In the genomic region with DNA sequence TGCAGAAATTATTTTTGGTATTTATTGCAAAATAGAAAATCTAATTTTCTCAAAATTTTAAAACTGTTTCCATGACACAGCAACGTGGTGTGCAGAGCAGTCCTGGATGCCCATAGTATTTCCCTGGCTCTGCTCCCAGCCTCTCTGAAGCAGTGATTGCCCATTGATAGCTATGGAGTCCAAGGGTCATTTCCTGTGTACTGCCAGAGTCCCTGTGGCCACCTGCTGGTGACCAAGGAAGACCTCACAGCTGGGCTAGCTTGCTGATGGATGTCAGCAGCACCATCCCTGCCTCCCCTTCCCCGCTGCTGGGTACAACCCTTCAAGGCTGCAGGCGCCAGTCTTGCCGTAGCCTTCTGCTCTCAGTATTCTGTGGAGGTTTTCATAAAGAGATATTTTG, we compare ENCODE assay signal across 1 cellular context.
A peak's percentile ranks its signal among the peaks of the same experiment; 100 is the strongest.
TF ChIP-seq lines count a peak whose summit lies in the region.

No MANE protein-coding gene starts in this region.

TF ChIP-seq in HepG2, 621 proteins besides CTCF, POLR2A, EP300 and RAD21 (continued from another document and continues in another):
- peak; percentile 69 for TF ChIP-seq XRCC5 (optimal IDR thresholded peaks at IDR 0.05; ENCODE audit: low read length)
- no peak for TF ChIP-seq POLR2AphosphoS5 (IDR thresholded peaks at IDR 0.05; ENCODE audit: low read depth, low read length)
- TF ChIP-seq, protein P1, sequence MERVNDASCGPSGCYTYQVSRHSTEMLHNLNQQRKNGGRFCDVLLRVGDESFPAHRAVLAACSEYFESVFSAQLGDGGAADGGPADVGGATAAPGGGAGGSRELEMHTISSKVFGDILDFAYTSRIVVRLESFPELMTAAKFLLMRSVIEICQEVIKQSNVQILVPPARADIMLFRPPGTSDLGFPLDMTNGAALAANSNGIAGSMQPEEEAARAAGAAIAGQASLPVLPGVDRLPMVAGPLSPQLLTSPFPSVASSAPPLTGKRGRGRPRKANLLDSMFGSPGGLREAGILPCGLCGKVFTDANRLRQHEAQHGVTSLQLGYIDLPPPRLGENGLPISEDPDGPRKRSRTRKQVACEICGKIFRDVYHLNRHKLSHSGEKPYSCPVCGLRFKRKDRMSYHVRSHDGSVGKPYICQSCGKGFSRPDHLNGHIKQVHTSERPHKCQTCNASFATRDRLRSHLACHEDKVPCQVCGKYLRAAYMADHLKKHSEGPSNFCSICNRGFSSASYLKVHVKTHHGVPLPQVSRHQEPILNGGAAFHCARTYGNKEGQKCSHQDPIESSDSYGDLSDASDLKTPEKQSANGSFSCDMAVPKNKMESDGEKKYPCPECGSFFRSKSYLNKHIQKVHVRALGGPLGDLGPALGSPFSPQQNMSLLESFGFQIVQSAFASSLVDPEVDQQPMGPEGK (CRISPR knock-in tag; IDR thresholded peaks at IDR 0.05) = no peak
- TF ChIP-seq ZNF678 (CRISPR knock-in tag; IDR thresholded peaks at IDR 0.05) = no peak
- TF ChIP-seq ZNF557 (CRISPR knock-in tag; IDR thresholded peaks at IDR 0.05) = no peak
- TF ChIP-seq, protein P2, sequence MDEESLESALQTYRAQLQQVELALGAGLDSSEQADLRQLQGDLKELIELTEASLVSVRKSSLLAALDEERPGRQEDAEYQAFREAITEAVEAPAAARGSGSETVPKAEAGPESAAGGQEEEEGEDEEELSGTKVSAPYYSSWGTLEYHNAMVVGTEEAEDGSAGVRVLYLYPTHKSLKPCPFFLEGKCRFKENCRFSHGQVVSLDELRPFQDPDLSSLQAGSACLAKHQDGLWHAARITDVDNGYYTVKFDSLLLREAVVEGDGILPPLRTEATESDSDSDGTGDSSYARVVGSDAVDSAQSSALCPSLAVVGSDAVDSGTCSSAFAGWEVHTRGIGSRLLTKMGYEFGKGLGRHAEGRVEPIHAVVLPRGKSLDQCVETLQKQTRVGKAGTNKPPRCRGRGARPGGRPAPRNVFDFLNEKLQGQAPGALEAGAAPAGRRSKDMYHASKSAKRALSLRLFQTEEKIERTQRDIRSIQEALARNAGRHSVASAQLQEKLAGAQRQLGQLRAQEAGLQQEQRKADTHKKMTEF (CRISPR knock-in tag; IDR thresholded peaks at IDR 0.05) = no peak
- TF ChIP-seq ZNF746 (CRISPR knock-in tag; IDR thresholded peaks at IDR 0.05) = no peak
- no peak; the same call in 1 of the 2 replicates for TF ChIP-seq HDAC1 (CRISPR knock-in tag; IDR thresholded peaks at IDR 0.05)
- 0 out of 2 replicates have a peak, but pooled peaks have one; percentile 36 for TF ChIP-seq ZNF264 (CRISPR knock-in tag; IDR thresholded peaks at IDR 0.05)
- TF ChIP-seq ZKSCAN1 (IDR thresholded peaks at IDR 0.05; ENCODE audit: low read length) = no peak
- no peak for TF ChIP-seq HINFP (CRISPR knock-in tag; IDR thresholded peaks at IDR 0.05; ENCODE audit: low read depth)
- TF ChIP-seq TFDP2 (CRISPR knock-in tag; IDR thresholded peaks at IDR 0.05) = no peak
- no peak for TF ChIP-seq ZNF160 (CRISPR knock-in tag; IDR thresholded peaks at IDR 0.05)
- TF ChIP-seq MTF1 (CRISPR knock-in tag; IDR thresholded peaks at IDR 0.05) = no peak
- peak; percentile 80; the same call in 1 of the 2 replicates for TF ChIP-seq ZNF644 (CRISPR knock-in tag; IDR thresholded peaks at IDR 0.05; ENCODE audit: low read depth)
- no peak for TF ChIP-seq ZNF446 (CRISPR knock-in tag; IDR thresholded peaks at IDR 0.05)
- TF ChIP-seq, protein P3, sequence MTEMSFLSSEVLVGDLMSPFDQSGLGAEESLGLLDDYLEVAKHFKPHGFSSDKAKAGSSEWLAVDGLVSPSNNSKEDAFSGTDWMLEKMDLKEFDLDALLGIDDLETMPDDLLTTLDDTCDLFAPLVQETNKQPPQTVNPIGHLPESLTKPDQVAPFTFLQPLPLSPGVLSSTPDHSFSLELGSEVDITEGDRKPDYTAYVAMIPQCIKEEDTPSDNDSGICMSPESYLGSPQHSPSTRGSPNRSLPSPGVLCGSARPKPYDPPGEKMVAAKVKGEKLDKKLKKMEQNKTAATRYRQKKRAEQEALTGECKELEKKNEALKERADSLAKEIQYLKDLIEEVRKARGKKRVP (CRISPR knock-in tag; IDR thresholded peaks at IDR 0.05) = no peak
- no peak for TF ChIP-seq ZBTB44 (CRISPR knock-in tag; IDR thresholded peaks at IDR 0.05)
- no peak for TF ChIP-seq ZBTB42 (CRISPR knock-in tag; IDR thresholded peaks at IDR 0.05)
- no peak for TF ChIP-seq ZSCAN21 (CRISPR knock-in tag; IDR thresholded peaks at IDR 0.05; ENCODE audit: borderline replicate concordance)
- TF ChIP-seq MAFG (CRISPR knock-in tag; IDR thresholded peaks at IDR 0.05) = no peak
- no peak for TF ChIP-seq ZFP37 (CRISPR knock-in tag; IDR thresholded peaks at IDR 0.05; ENCODE audit: borderline replicate concordance)
- TF ChIP-seq ATF6 (CRISPR knock-in tag; conservative IDR thresholded peaks at IDR 0.05) = no peak
- no peak for TF ChIP-seq ZNF124 (CRISPR knock-in tag; IDR thresholded peaks at IDR 0.05)
- no peak for TF ChIP-seq ZNF496 (CRISPR knock-in tag; IDR thresholded peaks at IDR 0.05; ENCODE audit: insufficient replicate concordance)
- no peak for TF ChIP-seq ZNF333 (CRISPR knock-in tag; IDR thresholded peaks at IDR 0.05; ENCODE audit: borderline replicate concordance)
- 0 out of 2 replicates have a peak, but pooled peaks have one; percentile 24 for TF ChIP-seq MIER3 (CRISPR knock-in tag; IDR thresholded peaks at IDR 0.05; ENCODE audit: borderline replicate concordance)
- no peak for TF ChIP-seq NFKBIZ (CRISPR knock-in tag; IDR thresholded peaks at IDR 0.05)
- no peak for TF ChIP-seq HIC2 (CRISPR knock-in tag; IDR thresholded peaks at IDR 0.05; ENCODE audit: low read depth)
- no peak for TF ChIP-seq ZNF484 (CRISPR knock-in tag; IDR thresholded peaks at IDR 0.05; ENCODE audit: borderline replicate concordance, low read depth)
- TF ChIP-seq ZNF24 (IDR thresholded peaks at IDR 0.05) = peak; percentile 83; the same call in 1 of the 2 replicates
- TF ChIP-seq ZNF615 (CRISPR knock-in tag; IDR thresholded peaks at IDR 0.05; ENCODE audit: borderline replicate concordance) = no peak
- TF ChIP-seq ZFP41 (CRISPR knock-in tag; IDR thresholded peaks at IDR 0.05; ENCODE audit: borderline replicate concordance) = no peak
- no peak for TF ChIP-seq ZFP82 (CRISPR knock-in tag; IDR thresholded peaks at IDR 0.05; ENCODE audit: borderline replicate concordance)
- TF ChIP-seq NBN (conservative IDR thresholded peaks at IDR 0.05) = no peak
- no peak for TF ChIP-seq JDP2 (CRISPR knock-in tag; IDR thresholded peaks at IDR 0.05; ENCODE audit: borderline replicate concordance)
- TF ChIP-seq MED8 (CRISPR knock-in tag; IDR thresholded peaks at IDR 0.05; ENCODE audit: insufficient replicate concordance) = no peak
- TF ChIP-seq HNRNPLL (IDR thresholded peaks at IDR 0.05; ENCODE audit: low read depth, low read length, poor library complexity, severe bottlenecking) = no peak
- TF ChIP-seq HOXA3 (CRISPR knock-in tag; IDR thresholded peaks at IDR 0.05) = no peak
- no peak for TF ChIP-seq MAZ (IDR thresholded peaks at IDR 0.05; ENCODE audit: borderline replicate concordance, low read depth, low read length)
- no peak for TF ChIP-seq MAZ (CRISPR knock-in tag; IDR thresholded peaks at IDR 0.05; ENCODE audit: low read depth)
- TF ChIP-seq, protein P4, sequence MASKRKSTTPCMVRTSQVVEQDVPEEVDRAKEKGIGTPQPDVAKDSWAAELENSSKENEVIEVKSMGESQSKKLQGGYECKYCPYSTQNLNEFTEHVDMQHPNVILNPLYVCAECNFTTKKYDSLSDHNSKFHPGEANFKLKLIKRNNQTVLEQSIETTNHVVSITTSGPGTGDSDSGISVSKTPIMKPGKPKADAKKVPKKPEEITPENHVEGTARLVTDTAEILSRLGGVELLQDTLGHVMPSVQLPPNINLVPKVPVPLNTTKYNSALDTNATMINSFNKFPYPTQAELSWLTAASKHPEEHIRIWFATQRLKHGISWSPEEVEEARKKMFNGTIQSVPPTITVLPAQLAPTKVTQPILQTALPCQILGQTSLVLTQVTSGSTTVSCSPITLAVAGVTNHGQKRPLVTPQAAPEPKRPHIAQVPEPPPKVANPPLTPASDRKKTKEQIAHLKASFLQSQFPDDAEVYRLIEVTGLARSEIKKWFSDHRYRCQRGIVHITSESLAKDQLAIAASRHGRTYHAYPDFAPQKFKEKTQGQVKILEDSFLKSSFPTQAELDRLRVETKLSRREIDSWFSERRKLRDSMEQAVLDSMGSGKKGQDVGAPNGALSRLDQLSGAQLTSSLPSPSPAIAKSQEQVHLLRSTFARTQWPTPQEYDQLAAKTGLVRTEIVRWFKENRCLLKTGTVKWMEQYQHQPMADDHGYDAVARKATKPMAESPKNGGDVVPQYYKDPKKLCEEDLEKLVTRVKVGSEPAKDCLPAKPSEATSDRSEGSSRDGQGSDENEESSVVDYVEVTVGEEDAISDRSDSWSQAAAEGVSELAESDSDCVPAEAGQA (IDR thresholded peaks at IDR 0.05; ENCODE audit: low read depth) = 0 out of 2 replicates have a peak, but pooled peaks have one; percentile 24
- TF ChIP-seq, protein P4 (CRISPR knock-in tag; IDR thresholded peaks at IDR 0.05; ENCODE audit: borderline replicate concordance) = no peak
- no peak for TF ChIP-seq ZFP36 (IDR thresholded peaks at IDR 0.05; ENCODE audit: borderline replicate concordance, low read depth, low read length, partially characterized antibody)
- TF ChIP-seq TOPORS (CRISPR knock-in tag; IDR thresholded peaks at IDR 0.05) = no peak
- no peak for TF ChIP-seq JUN (CRISPR knock-in tag; IDR thresholded peaks at IDR 0.05)
- TF ChIP-seq ZNF138 (CRISPR knock-in tag; IDR thresholded peaks at IDR 0.05; ENCODE audit: low read depth) = no peak
